In the genomic region with DNA sequence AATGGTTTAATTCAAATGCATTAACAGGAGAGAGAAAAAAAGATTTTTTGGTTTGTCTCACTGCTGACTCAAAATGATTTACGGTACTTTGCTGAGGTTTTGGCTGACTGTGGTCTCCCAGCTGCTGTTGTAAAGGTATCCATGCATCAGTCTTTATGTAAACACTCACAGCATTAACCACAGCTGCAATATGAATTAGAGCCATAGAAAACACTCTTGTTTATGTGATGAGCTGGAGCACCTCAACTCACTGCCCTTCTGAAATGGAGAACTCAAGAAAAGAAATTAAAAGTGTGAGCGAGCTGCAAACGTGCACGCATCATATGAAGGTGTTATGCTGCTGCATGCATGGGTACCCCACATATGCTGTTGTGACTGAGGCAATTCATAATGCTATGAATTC, we compare ENCODE assay signal across 11 cellular contexts.
DNase-seq lines count a peak whose midpoint lies in the region; ATAC-seq and TF ChIP-seq lines count a peak whose summit lies in the region.
"Had no signal": no experiment of that assay in that cellular context is flagged by ENCODE, and none has a peak within 500 bp of the region (broad histone marks: within the 10 kb centered on the region; RNA-seq: fewer than 3 reads in every experiment).

No MANE protein-coding gene starts in this region.

- ATAC-seq in HG03108 (IDR thresholded peaks at IDR 0.05; ENCODE audit: unreplicated experiment) = peak; percentile 70

- DNase-seq in AG10803 (ENCODE audit: low read depth) = peak; percentile 51
- DNase-seq in GM19240 (ENCODE audit: insufficient read length, low spot score) = peak; percentile 33
- peak; percentile 28 for DNase-seq in SW480 (ENCODE audit: low spot score)
- DNase-seq in stimulated activated CD4-positive, alpha-beta T cell treated with anti-CD3 and anti-CD28 coated beads, Interleukin-15, amount 100 ng/mL, for 24 hours = no peak
- DNase-seq in nucleus accumbens (lab: John Stamatoyannopoulos, UW) = no peak
- DNase-seq in stimulated activated CD4-positive, alpha-beta T cell treated with anti-CD3 and anti-CD28 coated beads, Interleukin-4, amount 100 ng/mL, for 24 hours = no peak
- no peak for DNase-seq in activated CD4-positive, alpha-beta T cell treated with anti-CD3 and anti-CD28 coated beads, Interleukin-2, amount 50 U/mL, for 48 hours
- DNase-seq: BE2C; left ventricle myocardium inferior; stimulated activated CD4-positive, alpha-beta T cell treated with anti-CD3 and anti-CD28 coated beads, Interleukin-12 subunit alpha, Interleukin-12 subunit beta, amount 100 ng/mL, for 4 hours had no signal

- no peak overlapping the region for H3K4me3 ChIP-seq in AG10803 (ENCODE audit: low read length)
- H3K4me3 ChIP-seq: left ventricle myocardium inferior had no signal

- TF ChIP-seq CTCF in AG10803 (conservative IDR thresholded peaks at IDR 0.05; ENCODE audit: low read length) = no peak

Comparison
In these comparisons a context has a peak if more than half of its experiments do, and no peak if none do; other contexts are left out.
1. DNase-seq: peak in AG10803 (single experiment), GM19240 (single experiment) and SW480 (single experiment); none in stimulated activated CD4-positive, alpha-beta T cell treated with anti-CD3 and anti-CD28 coated beads, Interleukin-15, amount 100 ng/mL, for 24 hours (single experiment), nucleus accumbens (0 of 56), stimulated activated CD4-positive, alpha-beta T cell treated with anti-CD3 and anti-CD28 coated beads, Interleukin-4, amount 100 ng/mL, for 24 hours (single experiment) and activated CD4-positive, alpha-beta T cell treated with anti-CD3 and anti-CD28 coated beads, Interleukin-2, amount 50 U/mL, for 48 hours (0 of 2).